ENCODE assay signal across 8 cellular contexts in the genomic region with DNA sequence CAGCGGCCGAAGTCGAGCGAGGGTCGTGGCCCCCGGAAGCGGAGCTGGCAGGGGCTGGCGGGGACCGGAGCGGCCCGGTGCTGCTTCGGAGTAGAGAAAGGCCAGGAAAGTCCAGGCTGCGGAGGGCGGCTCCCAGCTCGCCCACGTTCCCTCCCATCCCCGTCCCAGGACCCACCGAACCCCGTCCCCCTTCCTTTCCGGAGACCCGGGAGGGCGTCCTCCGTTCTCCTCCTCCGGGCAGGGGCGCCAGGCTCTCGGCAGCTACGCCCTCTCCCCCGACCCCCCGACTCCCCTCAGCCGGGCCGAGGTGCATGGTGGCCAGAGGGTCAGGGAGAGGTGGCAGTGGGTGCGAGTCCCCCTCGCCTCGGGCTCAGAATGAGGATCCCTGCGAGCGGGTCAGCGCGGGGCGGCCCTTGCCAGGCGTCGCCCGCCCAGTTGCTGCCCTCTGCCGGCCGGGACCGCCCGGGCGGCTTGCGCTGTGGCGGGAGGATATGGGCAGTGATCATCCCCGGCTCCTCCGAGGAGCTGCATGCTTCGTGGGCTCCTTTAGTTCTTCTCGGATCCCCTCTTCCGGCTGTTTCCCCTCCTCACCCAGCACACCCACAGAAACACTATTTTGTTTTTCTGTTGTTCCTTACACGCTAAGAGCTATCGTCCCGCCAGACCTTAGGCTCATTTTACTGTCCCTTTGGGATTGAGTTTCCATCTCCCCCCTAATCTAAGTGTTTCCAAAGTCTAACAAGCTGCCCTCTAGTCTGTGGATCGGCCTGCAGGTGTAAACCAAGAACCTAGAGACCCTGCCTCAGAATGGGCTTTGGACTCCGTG. TPM values are rescaled to one million over a fixed set of nuclear protein-coding genes. Genes with fewer than 3 reads are reported as not detected.
A peak's percentile ranks its signal among the peaks of the same experiment; 100 is the strongest.
DNase-seq lines count a peak whose midpoint lies in the region; ATAC-seq and TF ChIP-seq lines count a peak whose summit lies in the region.

No MANE protein-coding gene starts in this region.

- peak; percentile 95 for ATAC-seq in Right ventricle myocardium inferior
- ATAC-seq in HG03135 (IDR thresholded peaks at IDR 0.05; ENCODE audit: unreplicated experiment): no peak

- intact Hi-C loops in Right ventricle myocardium inferior (cut with DNase I): loop anchor here (2.0 to 10.0 kb wide), 4 partner anchors 144 to 504 kb away; no protein-coding TSS in a partner anchor

- TF ChIP-seq CTCF in neutrophil (IDR thresholded peaks at IDR 0.05): peak; percentile 61
- TF ChIP-seq CTCF in tibial nerve (IDR thresholded peaks at IDR 0.05): peak; percentile 71 to 79 (median 74)

- peaks cover 72% of the 10 kb centered on the region for H3K27me3 Mint-ChIP-seq in activated naive CD4-positive, alpha-beta T cell treated with anti-CD3 and anti-CD28 coated beads, Interleukin-2, amount 10 ng/mL, durations not matched to agents 7 days and 5 days

- no peaks in the 10 kb centered on the region for H3K9me3 ChIP-seq in neutrophil
- no peaks in the 10 kb centered on the region for H3K9me3 ChIP-seq in tibial nerve

- no peaks in the 10 kb centered on the region for H3K9me3 Mint-ChIP-seq in activated naive CD4-positive, alpha-beta T cell treated with anti-CD3 and anti-CD28 coated beads, Interleukin-2, amount 10 ng/mL, durations not matched to agents 7 days and 5 days

- TF ChIP-seq EP300 in tibial nerve (IDR thresholded peaks at IDR 0.05): no peak

- H3K4me3 ChIP-seq in neutrophil (ENCODE audit: low read depth in 1 of 2, low read length in 1 of 2): peak overlapping the region; percentile 66 to 67
- peak overlapping the region; percentile 20 to 53 (median 34) for H3K4me3 ChIP-seq in tibial nerve

- peak overlapping the region; percentile 16 for H3K4me3 Mint-ChIP-seq in activated naive CD4-positive, alpha-beta T cell treated with anti-CD3 and anti-CD28 coated beads, Interleukin-2, amount 10 ng/mL, durations not matched to agents 7 days and 5 days

- CTCF ChIA-PET in activated naive CD4-positive, alpha-beta T cell treated with anti-CD3 and anti-CD28 coated beads, Interleukin-2, amount 10 ng/mL, durations not matched to agents 7 days and 5 days (lab: Charles Lee): interaction anchor here (0.7 to 1.7 kb wide), 13 partner anchors 9 to 506 kb away, joined by 3 to 10 read pairs (median 3); no protein-coding TSS in a partner anchor

- peak; percentile 73 for DNase-seq in NCI-H82 (lab: John Stamatoyannopoulos, UW)
- no peak for DNase-seq in NCI-H82 treated with DMSO at 0.1 percent for 48 hours (lab: John Stamatoyannopoulos, UW; ENCODE audit: unreplicated experiment)
- peak; percentile 53 for DNase-seq in NCI-H69 (lab: John Stamatoyannopoulos, UW)
- DNase-seq in activated naive CD4-positive, alpha-beta T cell treated with anti-CD3 and anti-CD28 coated beads, Interleukin-2, amount 10 ng/mL, durations not matched to agents 7 days and 5 days: peak; percentile 51
- DNase-seq in Right ventricle myocardium inferior (ENCODE audit: missing footprints): peak; percentile 89
- DNase-seq in tibial nerve (ENCODE audit: low spot score in 2 of 2): peak; percentile 25 to 41

- no peak overlapping the region for H3K27ac ChIP-seq in neutrophil
- H3K27ac ChIP-seq in tibial nerve: peak overlapping the region in 1 of 4 donors; percentile 30

- H3K36me3 ChIP-seq in neutrophil: no peaks in the 10 kb centered on the region
- H3K36me3 ChIP-seq in tibial nerve: no peaks in the 10 kb centered on the region

- no peak overlapping the region for H3K27ac Mint-ChIP-seq in activated naive CD4-positive, alpha-beta T cell treated with anti-CD3 and anti-CD28 coated beads, Interleukin-2, amount 10 ng/mL, durations not matched to agents 7 days and 5 days

- H3K36me3 Mint-ChIP-seq in activated naive CD4-positive, alpha-beta T cell treated with anti-CD3 and anti-CD28 coated beads, Interleukin-2, amount 10 ng/mL, durations not matched to agents 7 days and 5 days: no peaks in the 10 kb centered on the region

- peaks cover 4% of the 10 kb centered on the region for H3K4me1 Mint-ChIP-seq in activated naive CD4-positive, alpha-beta T cell treated with anti-CD3 and anti-CD28 coated beads, Interleukin-2, amount 10 ng/mL, durations not matched to agents 7 days and 5 days

- H3K27me3 ChIP-seq in neutrophil: peaks cover 95% of the 10 kb centered on the region
- peaks cover 0 to 63% of the 10 kb centered on the region in 2 donors for H3K27me3 ChIP-seq in tibial nerve

- peaks cover 11 to 18% of the 10 kb centered on the region in 2 experiments for H3K4me1 ChIP-seq in neutrophil (ENCODE audit: control insufficient read depth in 1 of 2, insufficient read depth in 1 of 2, low read depth in 1 of 2, low read length in 1 of 2)
- H3K4me1 ChIP-seq in tibial nerve: peaks cover 0 to 16% (median 2%) of the 10 kb centered on the region in 4 donors

- no peak for TF ChIP-seq POLR2A in tibial nerve (IDR thresholded peaks at IDR 0.05)

- WGBS in tibial nerve, 2 donors: 8 to 16% methylated on average over 26 to 44 of the region's 59 CpGs

RNA-seq across cellular contexts. Expression of a gene that starts 0.7 kb away (rescaled TPM):
- total RNA-seq in Right ventricle myocardium inferior: 14.2 TPM
- total RNA-seq in tibial nerve: 10 to 100 TPM in 3 of 4 donors, 1 to 10 TPM in 1; 8.0 to 24.3 (median 13.9) TPM
